15 cellular contexts compared by ENCODE assay signal in genomic region chr1:25161981-25162380, GRCh38.
"Had no signal": no experiment of that assay in that cellular context is flagged by ENCODE, and none has a peak within 500 bp of the region (broad histone marks: within the 10 kb centered on the region; RNA-seq: fewer than 3 reads in every experiment).

No MANE protein-coding gene starts in this region.

- ATAC-seq: activated CD4-positive, alpha-beta T cell treated with anti-CD3 and anti-CD28 coated beads for 36 hours; left lobe of liver; stimulated activated naive B cell treated with anti-CD40 and anti-IgM and Interleukin-4, amounts not matched to agents 10 μg/mL and 1 μg/mL and 100 μg/mL, for 72 hours; upper lobe of right lung; WTC11 had no signal

- H3K27ac ChIP-seq: upper lobe of right lung had no signal

- H3K4me1 ChIP-seq: upper lobe of right lung had no signal

- H3K4me3 ChIP-seq: upper lobe of right lung had no signal

- H3K27me3 ChIP-seq: upper lobe of right lung had no signal

- H3K36me3 ChIP-seq: upper lobe of right lung had no signal

- H3K9me3 ChIP-seq: upper lobe of right lung had no signal

- DNase-seq: activated CD4-positive, alpha-beta T cell treated with anti-CD3 and anti-CD28 coated beads for 36 hours; activated CD4-positive, alpha-beta T cell treated with anti-CD3 and anti-CD28 coated beads, Interleukin-2, amount 50 U/mL, for 48 hours; amygdala; caudate nucleus; erythroblast; foreskin melanocyte; head of caudate nucleus; kidney; nephron progenitor cell; nucleus accumbens; retina; stimulated activated naive B cell treated with anti-CD40 and anti-IgM and Interleukin-4, amounts not matched to agents 10 μg/mL and 1 μg/mL and 100 μg/mL, for 72 hours; upper lobe of right lung had no signal
